ENCODE assay signal across 30 cellular contexts in the genomic region with DNA sequence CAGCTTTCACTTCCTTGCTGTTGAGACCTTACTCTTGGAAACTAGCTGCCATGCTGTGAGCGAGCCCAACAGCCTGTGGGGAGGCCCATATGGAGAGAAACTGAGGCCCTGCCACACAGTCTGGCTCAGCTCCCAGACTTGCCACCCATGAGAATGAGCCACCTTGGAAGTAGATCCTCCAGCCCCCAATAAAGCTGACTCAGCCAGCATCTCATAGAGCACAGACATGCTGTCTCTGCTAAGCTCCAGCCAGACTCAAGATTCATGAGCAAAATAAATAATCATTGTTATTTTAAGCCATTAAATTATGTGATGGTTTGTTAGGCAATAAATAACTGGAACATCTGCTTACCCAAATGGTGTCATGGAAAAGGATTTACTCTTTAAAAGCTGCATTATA.
"Had no signal": no experiment of that assay in that cellular context is flagged by ENCODE, and none has a peak within 500 bp of the region (broad histone marks: within the 10 kb centered on the region; RNA-seq: fewer than 3 reads in every experiment).

No MANE protein-coding gene starts in this region.

- H3K27me3 Mint-ChIP-seq: central memory CD8-positive, alpha-beta T cell; dendritic cell treated with granulocyte-macrophage colony-stimulating factor and Interleukin-4, amounts not matched to agents 40 ng/mL and 50 ng/mL, for 4 days; stimulated activated naive B cell treated with anti-CD40 and anti-IgM and Interleukin-4, amounts not matched to agents 10 μg/mL and 1 μg/mL and 100 μg/mL, for 72 hours had no signal

- H3K4me2 ChIP-seq: smooth muscle cell had no signal

- H3K36me3 Mint-ChIP-seq: activated naive CD8-positive, alpha-beta T cell; immature natural killer cell; stimulated activated naive B cell treated with anti-CD40 and anti-IgM and Interleukin-4, amounts not matched to agents 10 μg/mL and 1 μg/mL and 100 μg/mL, for 72 hours had no signal

- H3K27ac ChIP-seq: foreskin keratinocyte, heart left ventricle, left ventricle myocardium inferior, pancreas, prostate gland, sigmoid colon, stomach, suprapubic skin, tibial artery, VCaP had no signal

- H3K36me3 ChIP-seq: heart left ventricle, left ventricle myocardium inferior, pancreas, prostate gland, sigmoid colon, stomach, suprapubic skin, tibial artery had no signal

- H3K27me3 ChIP-seq: foreskin keratinocyte, heart left ventricle, pancreas, sigmoid colon, stomach, suprapubic skin, tibial artery had no signal

- H3K4me1 ChIP-seq: foreskin keratinocyte, heart left ventricle, left ventricle myocardium inferior, pancreas, prostate gland, sigmoid colon, suprapubic skin had no signal

- H3K4me3 Mint-ChIP-seq: activated naive CD8-positive, alpha-beta T cell; central memory CD8-positive, alpha-beta T cell; dendritic cell treated with granulocyte-macrophage colony-stimulating factor and Interleukin-4, amounts not matched to agents 40 ng/mL and 50 ng/mL, for 4 days; endodermal cell; immature natural killer cell; stimulated activated naive B cell treated with anti-CD40 and anti-IgM and Interleukin-4, amounts not matched to agents 10 μg/mL and 1 μg/mL and 100 μg/mL, for 72 hours had no signal

- H3K9me3 ChIP-seq: heart left ventricle, pancreas, prostate gland, stomach, suprapubic skin, tibial artery had no signal

- H3K4me3 ChIP-seq: heart left ventricle, left ventricle myocardium inferior, lung, pancreas, prostate gland, sigmoid colon, smooth muscle cell, stomach, suprapubic skin, tibial artery had no signal

- DNase-seq: activated CD4-positive, alpha-beta T cell treated with anti-CD3 and anti-CD28 coated beads for 4 hours; activated CD4-positive, alpha-beta T cell treated with anti-CD3 and anti-CD28 coated beads, Interleukin-2, amount 50 U/mL, for 48 hours; activated CD8-positive, alpha-beta memory T cell treated with anti-CD3 and anti-CD28 coated beads for 24 hours; activated effector memory CD4-positive, alpha-beta T cell treated with Interleukin-2 at 50 U/mL for 16 hours; activated naive CD4-positive, alpha-beta T cell treated with Interleukin-2 at 50 U/mL for 16 hours; anterior cingulate cortex; endodermal cell; foreskin keratinocyte; heart left ventricle; hypothalamus; immature natural killer cell; left ventricle myocardium inferior; nucleus accumbens; pancreas; retina; sigmoid colon; stimulated activated CD4-positive, alpha-beta T cell treated with anti-CD3 and anti-CD28 coated beads, Interleukin-1b, Interleukin-23, amount 100 ng/mL, for 48 hours; stimulated activated naive B cell treated with anti-CD40 and anti-IgM and Interleukin-4, amounts not matched to agents 10 μg/mL and 1 μg/mL and 100 μg/mL, for 72 hours; stomach; T-helper 9 cell; tibial artery had no signal

- H3K27ac Mint-ChIP-seq: activated naive CD8-positive, alpha-beta T cell; dendritic cell treated with granulocyte-macrophage colony-stimulating factor and Interleukin-4, amounts not matched to agents 40 ng/mL and 50 ng/mL, for 4 days; endodermal cell; immature natural killer cell; stimulated activated naive B cell treated with anti-CD40 and anti-IgM and Interleukin-4, amounts not matched to agents 10 μg/mL and 1 μg/mL and 100 μg/mL, for 72 hours had no signal

- ATAC-seq: esophagus mucosa; foreskin keratinocyte; heart left ventricle; stimulated activated naive B cell treated with anti-CD40 and anti-IgM and Interleukin-4, amounts not matched to agents 10 μg/mL and 1 μg/mL and 100 μg/mL, for 72 hours had no signal

- H3K9me3 Mint-ChIP-seq: central memory CD8-positive, alpha-beta T cell; dendritic cell treated with granulocyte-macrophage colony-stimulating factor and Interleukin-4, amounts not matched to agents 40 ng/mL and 50 ng/mL, for 4 days; endodermal cell; stimulated activated naive B cell treated with anti-CD40 and anti-IgM and Interleukin-4, amounts not matched to agents 10 μg/mL and 1 μg/mL and 100 μg/mL, for 72 hours had no signal

- H3K4me1 Mint-ChIP-seq: central memory CD8-positive, alpha-beta T cell; stimulated activated naive B cell treated with anti-CD40 and anti-IgM and Interleukin-4, amounts not matched to agents 10 μg/mL and 1 μg/mL and 100 μg/mL, for 72 hours had no signal
